ENCODE assay signal across 1 cellular context in the genomic region with DNA sequence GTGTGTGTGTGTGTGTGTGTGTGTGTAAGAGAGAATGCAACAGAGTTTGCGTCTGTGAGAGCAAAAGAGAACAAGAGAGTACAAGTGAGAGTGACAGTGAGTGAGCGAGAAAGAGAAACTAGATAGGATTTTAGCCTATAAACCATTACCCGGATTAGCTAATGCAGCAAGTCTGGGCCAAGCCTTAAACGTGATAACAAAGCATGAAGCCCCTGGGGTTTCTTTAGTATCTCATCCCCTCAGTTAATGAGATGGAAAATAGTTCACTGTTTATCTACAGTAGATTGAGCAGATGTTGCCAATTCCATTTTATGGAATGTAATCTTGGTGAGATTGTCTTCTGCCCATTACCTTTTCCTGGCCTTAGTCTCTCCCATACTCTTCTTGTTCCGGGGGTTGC.
TF ChIP-seq lines count a peak whose summit lies in the region.

No MANE protein-coding gene starts in this region.

TF ChIP-seq in GM23338, 12 proteins besides CTCF, POLR2A, EP300 and RAD21 (continued from another document):
- TF ChIP-seq ZNF462 (CRISPR knock-in tag; IDR thresholded peaks at IDR 0.05) (no peak), EZH2phosphoT487 (IDR thresholded peaks at IDR 0.05; ENCODE audit: unreplicated experiment) (no peak), ETS1 (IDR thresholded peaks at IDR 0.05) (no peak)
